In genomic region chr14:75257241-75257640, GRCh38 we compare ENCODE assay signal across 12 cellular contexts. TPM values are rescaled to one million over a fixed set of nuclear protein-coding genes. Genes with fewer than 3 reads are reported as not detected.
DNase-seq lines count a peak whose midpoint lies in the region; ATAC-seq, FAIRE-seq and TF ChIP-seq lines count a peak whose summit lies in the region.
"Had no signal": no experiment of that assay in that cellular context is flagged by ENCODE, and none has a peak within 500 bp of the region (broad histone marks: within the 10 kb centered on the region; RNA-seq: fewer than 3 reads in every experiment).

No MANE protein-coding gene starts in this region.

- no peak overlapping the region for H3K4ac ChIP-seq in trophoblast cell (ENCODE audit: low read depth, low read length)

- in situ Hi-C loops in brain microvascular endothelial cell (cut with HindIII; ENCODE audit: low pct_ligation_motif_present, low sequenced_read_pairs) = no loop called here

- no TSS peak for BruUV-seq in endothelial cell of umbilical vein (replicated peaks; lab: Mats Ljungman, UMichigan)

- no peaks in the 10 kb centered on the region for H3K9me1 ChIP-seq in endothelial cell of umbilical vein (replicated peaks; ENCODE audit: control insufficient read depth, extremely low read depth, insufficient read depth, low read length)

- no peak overlapping the region for H3K27ac ChIP-seq in CD4-positive, CD25-positive, alpha-beta regulatory T cell (ENCODE audit: insufficient read depth, low read length, poor library complexity, severe bottlenecking)
- H3K27ac ChIP-seq in endothelial cell of umbilical vein (ENCODE audit: insufficient read depth, low read depth, low read length) (peak overlapping the region; percentile 75), trophoblast cell (ENCODE audit: low read depth, low read length) (peak overlapping the region; percentile 98), brain microvascular endothelial cell (no peak overlapping the region)

- H2AFZ ChIP-seq in endothelial cell of umbilical vein (ENCODE audit: low read depth, low read length) (no peak overlapping the region), trophoblast cell (ENCODE audit: insufficient read depth, low read length, poor library complexity) (no peak overlapping the region)

- peaks cover 16% of the 10 kb centered on the region for H3K4me1 ChIP-seq in CD4-positive, CD25-positive, alpha-beta regulatory T cell (ENCODE audit: control insufficient read depth, insufficient read depth, low read length, poor library complexity, severe bottlenecking)
- H3K4me1 ChIP-seq in endothelial cell of umbilical vein (ENCODE audit: control insufficient read depth, extremely low read depth, insufficient read depth, low read length) (peaks cover 35% of the 10 kb centered on the region), trophoblast cell (ENCODE audit: control insufficient read depth in 1 of 2, insufficient read depth in 2 of 2, low read length in 2 of 2) (peaks cover 24 to 25% of the 10 kb centered on the region in 2 experiments)

- FAIRE-seq in endothelial cell of umbilical vein (lab: Jason Lieb, UNC) = peak; percentile 96

- H4K8ac ChIP-seq in trophoblast cell (ENCODE audit: low read depth, low read length) = no peak overlapping the region

- dilution Hi-C loops in endothelial cell of umbilical vein (cut with MboI; ENCODE audit: extremely low pct_ligation_motif_present, low sequenced_read_pairs) = no loop called here

- H3K4me3 Mint-ChIP-seq in CD4-positive, CD25-positive, alpha-beta regulatory T cell = peak overlapping the region in 2 of 4 donors; percentile 28 to 33

- H3K27me3 Mint-ChIP-seq in CD4-positive, CD25-positive, alpha-beta regulatory T cell = peaks cover 11% of the 10 kb centered on the region

- H3K36me3 Mint-ChIP-seq in CD4-positive, CD25-positive, alpha-beta regulatory T cell = no peaks in the 10 kb centered on the region

- H4K20me1 ChIP-seq in endothelial cell of umbilical vein (replicated peaks; ENCODE audit: control insufficient read depth, extremely low read depth, insufficient read depth, low read length) = no peaks in the 10 kb centered on the region

- TF ChIP-seq POLR2A in endothelial cell of umbilical vein (IDR thresholded peaks at IDR 0.05; ENCODE audit: low read depth, low read length) = peak; percentile 25

- H2BK120ac ChIP-seq in trophoblast cell (ENCODE audit: insufficient read depth, low read length, poor library complexity) = peak overlapping the region; percentile 50

- CTCF ChIA-PET in endothelial cell of umbilical vein (lab: Charles Lee) = interaction anchor here (0.6 to 2.6 kb wide), 2 partner anchors 23 to 52 kb away, joined by 3 to 9 read pairs; no protein-coding TSS in a partner anchor

- no peaks in the 10 kb centered on the region for H3K27me3 ChIP-seq in CD4-positive, CD25-positive, alpha-beta regulatory T cell (ENCODE audit: control insufficient read depth, insufficient read depth, low read length)
- H3K27me3 ChIP-seq in endothelial cell of umbilical vein (ENCODE audit: control insufficient read depth in 2 of 2, insufficient read depth in 2 of 2, low read length in 2 of 2) = no peaks in the 10 kb centered on the region
- no peaks in the 10 kb centered on the region for H3K27me3 ChIP-seq in trophoblast cell (ENCODE audit: insufficient read depth, low read length)
- no peaks in the 10 kb centered on the region for H3K27me3 ChIP-seq in brain microvascular endothelial cell (replicated peaks)

- WGBS in trophoblast cell (ENCODE audit: extremely low coverage, insufficient coverage, insufficient read length) = 100% methylated on average over 2 of the region's 3 CpGs

- TF ChIP-seq CTCF in endothelial cell of umbilical vein (IDR thresholded peaks at IDR 0.05; ENCODE audit: extremely low read depth in 1 of 2, insufficient read depth in 1 of 2, low read depth in 1 of 2, low read length in 2 of 2) = no peak
- TF ChIP-seq CTCF in brain microvascular endothelial cell (IDR thresholded peaks at IDR 0.05; ENCODE audit: low read depth, low read length, missing control alignments) = no peak

- H2BK12ac ChIP-seq in trophoblast cell (ENCODE audit: low read length) = peak overlapping the region; percentile 10

- peaks cover 0 to 2% (median 0%) of the 10 kb centered on the region in 7 donors for H3K9me3 Mint-ChIP-seq in CD4-positive, CD25-positive, alpha-beta regulatory T cell

- POLR2A ChIA-PET in endothelial cell of umbilical vein (lab: Charles Lee) = no interaction called here

- no peaks in the 10 kb centered on the region for H3K9me3 ChIP-seq in CD4-positive, CD25-positive, alpha-beta regulatory T cell (ENCODE audit: control insufficient read depth in 2 of 2, low read length in 2 of 2)
- H3K9me3 ChIP-seq in endothelial cell of umbilical vein (replicated peaks; ENCODE audit: control insufficient read depth, insufficient read depth, low read length) (no peaks in the 10 kb centered on the region), trophoblast cell (ENCODE audit: insufficient read depth, low read depth, low read length) (no peaks in the 10 kb centered on the region)

- no peak overlapping the region for H3K18ac ChIP-seq in trophoblast cell (ENCODE audit: low read length)

- H3K4me3 ChIP-seq in CD4-positive, CD25-positive, alpha-beta regulatory T cell (ENCODE audit: low read depth, low read length) = no peak overlapping the region
- no peak overlapping the region for H3K4me3 ChIP-seq in endothelial cell of umbilical vein (replicated peaks in 1 of 3; ENCODE audit: insufficient read depth in 1 of 3, low read depth in 1 of 3, low read length in 3 of 3)
- no peak overlapping the region for H3K4me3 ChIP-seq in trophoblast cell (ENCODE audit: low read depth, low read length)
- no peak overlapping the region for H3K4me3 ChIP-seq in brain microvascular endothelial cell (ENCODE audit: low read depth, low read length)

- no peak overlapping the region for H4K12ac ChIP-seq in trophoblast cell (ENCODE audit: low read depth, low read length)

- H3K23ac ChIP-seq in trophoblast cell (ENCODE audit: low read length) = no peak overlapping the region

- peak overlapping the region; percentile 2 for H4K91ac ChIP-seq in trophoblast cell (ENCODE audit: low read depth, low read length)

- peaks cover 19% of the 10 kb centered on the region for H3K79me1 ChIP-seq in trophoblast cell (ENCODE audit: low read length)

- peak overlapping the region in 2 of 3 donors; percentile 95 to 100 for H3K27ac Mint-ChIP-seq in CD4-positive, CD25-positive, alpha-beta regulatory T cell

- H3K14ac ChIP-seq in trophoblast cell (ENCODE audit: low read length) = no peak overlapping the region

- no peaks in the 10 kb centered on the region for H3K79me2 ChIP-seq in endothelial cell of umbilical vein (ENCODE audit: control insufficient read depth, insufficient read depth, low read length)
- H3K79me2 ChIP-seq in trophoblast cell (ENCODE audit: control insufficient read depth, insufficient read depth, low read length, poor library complexity) = peaks cover 5% of the 10 kb centered on the region

- H2BK5ac ChIP-seq in trophoblast cell (ENCODE audit: low read depth, low read length, poor library complexity) = peak overlapping the region; percentile 7

- H3K4me1 Mint-ChIP-seq in CD4-positive, CD25-positive, alpha-beta regulatory T cell = peaks cover 12 to 39% (median 29%) of the 10 kb centered on the region in 4 donors

- peak overlapping the region; percentile 39 for H3K9ac ChIP-seq in endothelial cell of umbilical vein (replicated peaks; ENCODE audit: extremely low read depth, insufficient read depth, low read length)
- no peak overlapping the region for H3K9ac ChIP-seq in trophoblast cell (ENCODE audit: low read length)

- no peaks in the 10 kb centered on the region for H3K36me3 ChIP-seq in CD4-positive, CD25-positive, alpha-beta regulatory T cell (ENCODE audit: control insufficient read depth, insufficient read depth, low read length)
- no peaks in the 10 kb centered on the region for H3K36me3 ChIP-seq in endothelial cell of umbilical vein (ENCODE audit: control insufficient read depth in 2 of 2, extremely low read depth in 1 of 2, insufficient read depth in 2 of 2, low read length in 2 of 2)
- no peaks in the 10 kb centered on the region for H3K36me3 ChIP-seq in trophoblast cell (ENCODE audit: control insufficient read depth in 1 of 2, insufficient read depth in 2 of 2, low read length in 2 of 2)
- H3K36me3 ChIP-seq in brain microvascular endothelial cell (replicated peaks) = no peaks in the 10 kb centered on the region

- no peak for DNase-seq in CD4-positive, CD25-positive, alpha-beta regulatory T cell
- DNase-seq in LHCN-M2 (ENCODE audit: low read depth) (peak; percentile 71), endothelial cell of umbilical vein (ENCODE audit: low read depth, low spot score) (peak; percentile 72), trophoblast cell (peak; percentile 87 to 92), T-helper 9 cell (no peak), brain microvascular endothelial cell (no peak)
- DNase-seq in stimulated activated naive CD8-positive, alpha-beta T cell treated with anti-CD3 and anti-CD28 coated beads, Interleukin-15, Interleukin-2, amounts not matched to agents 100 U/mL and 50 U/mL, for 24 hours = no peak
- DNase-seq: activated CD8-positive, alpha-beta memory T cell treated with anti-CD3 and anti-CD28 coated beads for 24 hours; DMS79; NCI-H1092 had no signal

- peak overlapping the region; percentile 59 for H2AK5ac ChIP-seq in trophoblast cell (ENCODE audit: low read length)

- ATAC-seq in CD4-positive, CD25-positive, alpha-beta regulatory T cell (ENCODE audit: low read depth in 2 of 2) = no peak
- no peak for ATAC-seq in stimulated activated naive CD8-positive, alpha-beta T cell treated with anti-CD3 and anti-CD28 coated beads, Interleukin-15, Interleukin-2, amounts not matched to agents 100 U/mL and 50 U/mL, for 24 hours
- no peak for ATAC-seq in GM19328 (IDR thresholded peaks at IDR 0.05; ENCODE audit: unreplicated experiment)
- ATAC-seq: Panc1 had no signal

- H3K4me2 ChIP-seq in endothelial cell of umbilical vein (ENCODE audit: insufficient read depth, low read length) (peak overlapping the region; percentile 45), trophoblast cell (ENCODE audit: low read length) (no peak overlapping the region)

- intact Hi-C loops in endothelial cell of umbilical vein (cut with micrococcal nuclease) = loop anchor here (1.0 kb wide), 2 partner anchors 23 to 269 kb away; no protein-coding TSS in a partner anchor

RNA-seq across cellular contexts. Expression of gene FOS, which starts 21.4 kb away (rescaled TPM):
- total RNA-seq in CD4-positive, CD25-positive, alpha-beta regulatory T cell = 1,673 TPM
- polyA plus RNA-seq in CD4-positive, CD25-positive, alpha-beta regulatory T cell = 100 to 1,000 TPM in 2 of 4 donors, 10 to 100 TPM in 2; 56.8 to 145 (median 104) TPM
- total RNA-seq in LHCN-M2 (2014; rRNA removed) (5.6 and 8.9 TPM in 2 replicates), endothelial cell of umbilical vein (9.2 and 63.2 TPM in 2 replicates)
- polyA plus RNA-seq in LHCN-M2 (2012) = 0.58 TPM
- 41.6 and 55.6 TPM in 2 replicates for polyA plus RNA-seq in endothelial cell of umbilical vein
- polyA plus RNA-seq in endothelial cell of umbilical vein (2011; cell fraction: cytosol; rRNA removed) = 26.6 and 60.9 TPM in 2 replicates
- polyA plus RNA-seq in endothelial cell of umbilical vein (2011; cell fraction: nucleus; rRNA removed) = 187 and 302 TPM in 2 replicates
- 1.9 and 7.0 TPM in 2 replicates for polyA plus RNA-seq in endothelial cell of umbilical vein (2012)
- 38.7 and 58.4 TPM in 2 replicates for polyA minus RNA-seq in endothelial cell of umbilical vein
- 55.3 TPM for polyA minus RNA-seq in endothelial cell of umbilical vein (2011; cell fraction: cytosol; rRNA and poly(A)+ RNA removed)
- polyA minus RNA-seq in endothelial cell of umbilical vein (2011; cell fraction: nucleus; rRNA and poly(A)+ RNA removed) = 149 and 293 TPM in 2 replicates
- polyA plus RNA-seq in trophoblast cell (2013) = 26.6 and 30.7 TPM in 2 replicates

Comparison
In these comparisons a context has a peak if more than half of its experiments do, and no peak if none do; other contexts are left out.
1. DNase-seq: peak in LHCN-M2 (single experiment), endothelial cell of umbilical vein (single experiment) and trophoblast cell (2 of 2); none in CD4-positive, CD25-positive, alpha-beta regulatory T cell (0 of 3), T-helper 9 cell (single experiment), stimulated activated naive CD8-positive, alpha-beta T cell treated with anti-CD3 and anti-CD28 coated beads, Interleukin-15, Interleukin-2, amounts not matched to agents 100 U/mL and 50 U/mL, for 24 hours (single experiment) and brain microvascular endothelial cell (single experiment).
2. H3K27ac ChIP-seq: peak in endothelial cell of umbilical vein (single experiment) and trophoblast cell (single experiment); none in CD4-positive, CD25-positive, alpha-beta regulatory T cell (single experiment) and brain microvascular endothelial cell (single experiment).
3. RNA of gene FOS, which starts 21.4 kb away (total RNA-seq): 1,673 TPM in CD4-positive, CD25-positive, alpha-beta regulatory T cell (single experiment); 9.2 to 63.2 TPM in endothelial cell of umbilical vein and 5.6 to 8.9 TPM in LHCN-M2; every median in the first group is over 10 times any median in the second.